Comparison of ENCODE assay signal across 8 cellular contexts in genomic region chr1:26110731-26111529, GRCh38. TPM values are rescaled to one million over a fixed set of nuclear protein-coding genes. Genes with fewer than 3 reads are reported as not detected.
DNase-seq lines count a peak whose midpoint lies in the region; ATAC-seq and TF ChIP-seq lines count a peak whose summit lies in the region.

No MANE protein-coding gene starts in this region.

- H3K9me3 ChIP-seq in neural progenitor cell (ENCODE audit: low read depth) = no peaks in the 10 kb centered on the region

- peak; percentile 36 for ATAC-seq in GM21390 (IDR thresholded peaks at IDR 0.05; ENCODE audit: unreplicated experiment)

- peak overlapping the region; percentile 95 for H3K27ac Mint-ChIP-seq in neural progenitor cell

- peaks cover 31% of the 10 kb centered on the region for H3K79me2 ChIP-seq in neural progenitor cell (ENCODE audit: low read depth)

- H3K27me3 Mint-ChIP-seq in neural progenitor cell (ENCODE audit: insufficient read depth, low read depth) = peaks cover 12% of the 10 kb centered on the region

- H3K4me1 Mint-ChIP-seq in neural progenitor cell = peaks cover 18% of the 10 kb centered on the region

- POLR2A ChIA-PET in RWPE1 (lab: Yijun Ruan, JAX; ENCODE audit: low non-redundant PET) = interaction anchor here (1.1 kb wide), 1 partner anchor 16 kb away, joined by 6 read pairs; no protein-coding TSS in a partner anchor

- peak overlapping the region; percentile 94 for H3K27ac ChIP-seq in RWPE1
- peak overlapping the region; percentile 87 for H3K27ac ChIP-seq in neural progenitor cell
- H3K27ac ChIP-seq in substantia nigra (ENCODE audit: low read depth, low read length, poor library complexity, severe bottlenecking) = peak overlapping the region; percentile 93

- peak overlapping the region; percentile 95 for H3K4me3 Mint-ChIP-seq in neural progenitor cell

- peak overlapping the region; percentile 48 for H3K9ac ChIP-seq in neural progenitor cell

- peaks cover 10% of the 10 kb centered on the region for H3K27me3 ChIP-seq in neural progenitor cell

- DNase-seq in DMS153 (lab: John Stamatoyannopoulos, UW) (peak; percentile 67), HuH-7 (ENCODE audit: low spot score) (peak; percentile 80), RWPE1 (ENCODE audit: low spot score) (peak; percentile 80), foreskin fibroblast (peak; percentile 65 to 87), neural progenitor cell (ENCODE audit: low spot score) (peak; percentile 94), substantia nigra (lab: John Stamatoyannopoulos, UW) (peak; percentile 14 to 86 (median 67))
- DNase-seq in activated effector memory CD4-positive, alpha-beta T cell treated with anti-CD3 and anti-CD28 coated beads, Interleukin-2, amount 50 U/mL, for 16 hours = peak; percentile 92

- H4K20me1 ChIP-seq in neural progenitor cell (ENCODE audit: low read depth) = peaks cover 14% of the 10 kb centered on the region

- peak overlapping the region; percentile 82 for H2AFZ ChIP-seq in neural progenitor cell (replicated peaks)

- peaks cover 14% of the 10 kb centered on the region for H3K4me1 ChIP-seq in neural progenitor cell

- H3K9me3 Mint-ChIP-seq in neural progenitor cell = no peaks in the 10 kb centered on the region

- peaks cover 9% of the 10 kb centered on the region for H3K36me3 Mint-ChIP-seq in neural progenitor cell

- no peaks in the 10 kb centered on the region for H3K36me3 ChIP-seq in neural progenitor cell

- peaks cover 14% of the 10 kb centered on the region for H3F3A ChIP-seq in neural progenitor cell (ENCODE audit: low read depth)

- no peak for TF ChIP-seq CTCF in RWPE1 (conservative IDR thresholded peaks at IDR 0.05; ENCODE audit: low read depth)
- TF ChIP-seq CTCF in foreskin fibroblast (IDR thresholded peaks at IDR 0.05; ENCODE audit: low read depth, low read length) = no peak
- no peak for TF ChIP-seq CTCF in neural progenitor cell (IDR thresholded peaks at IDR 0.05)

- H3K4me3 ChIP-seq in foreskin fibroblast (ENCODE audit: low read depth in 1 of 2, low read length in 2 of 2) (peak overlapping the region; percentile 74 to 98), neural progenitor cell (peak overlapping the region; percentile 94)

- CTCF ChIA-PET in RWPE1 (lab: Yijun Ruan, JAX) = interaction anchor here (0.6 to 1.4 kb wide), 3 partner anchors 34 to 148 kb away, joined by 3 to 8 read pairs (median 7); no protein-coding TSS in a partner anchor

- H3K4me2 ChIP-seq in neural progenitor cell = peak overlapping the region; percentile 91

RNA-seq across cellular contexts. Expression of gene PDIK1L, which starts 0.7 kb away (rescaled TPM):
- total RNA-seq in neural progenitor cell (ENCODE audit: low replicate concordance) = 11.0 and 12.0 TPM in 2 replicates

RNA-seq across cellular contexts. Expression of gene TRIM63, which starts 43.5 kb away (rescaled TPM):
- total RNA-seq in neural progenitor cell (ENCODE audit: low replicate concordance) = not detected in 2 replicates

RNA-seq across cellular contexts. Expression of gene FAM110D, which starts 47.9 kb away (rescaled TPM):
- 0.28 and 0.50 TPM in 2 replicates for total RNA-seq in neural progenitor cell (ENCODE audit: low replicate concordance)

RNA-seq across cellular contexts. Expression of gene C1orf232, which starts 57.8 kb away (rescaled TPM):
- not detected in 2 replicates for total RNA-seq in neural progenitor cell (ENCODE audit: low replicate concordance)

RNA-seq across cellular contexts. Expression of gene ZNF593, which starts 58.8 kb away (rescaled TPM):
- 3.3 and 13.3 TPM in 2 replicates for total RNA-seq in neural progenitor cell (ENCODE audit: low replicate concordance)

Comparison
In these comparisons a context has a peak if more than half of its experiments do, and no peak if none do; other contexts are left out.
1. Peak in every context shown above with its lines: DNase-seq, ATAC-seq, H3K4me3 ChIP-seq and H3K27ac ChIP-seq.